9 cellular contexts compared by ENCODE assay signal in the genomic region with DNA sequence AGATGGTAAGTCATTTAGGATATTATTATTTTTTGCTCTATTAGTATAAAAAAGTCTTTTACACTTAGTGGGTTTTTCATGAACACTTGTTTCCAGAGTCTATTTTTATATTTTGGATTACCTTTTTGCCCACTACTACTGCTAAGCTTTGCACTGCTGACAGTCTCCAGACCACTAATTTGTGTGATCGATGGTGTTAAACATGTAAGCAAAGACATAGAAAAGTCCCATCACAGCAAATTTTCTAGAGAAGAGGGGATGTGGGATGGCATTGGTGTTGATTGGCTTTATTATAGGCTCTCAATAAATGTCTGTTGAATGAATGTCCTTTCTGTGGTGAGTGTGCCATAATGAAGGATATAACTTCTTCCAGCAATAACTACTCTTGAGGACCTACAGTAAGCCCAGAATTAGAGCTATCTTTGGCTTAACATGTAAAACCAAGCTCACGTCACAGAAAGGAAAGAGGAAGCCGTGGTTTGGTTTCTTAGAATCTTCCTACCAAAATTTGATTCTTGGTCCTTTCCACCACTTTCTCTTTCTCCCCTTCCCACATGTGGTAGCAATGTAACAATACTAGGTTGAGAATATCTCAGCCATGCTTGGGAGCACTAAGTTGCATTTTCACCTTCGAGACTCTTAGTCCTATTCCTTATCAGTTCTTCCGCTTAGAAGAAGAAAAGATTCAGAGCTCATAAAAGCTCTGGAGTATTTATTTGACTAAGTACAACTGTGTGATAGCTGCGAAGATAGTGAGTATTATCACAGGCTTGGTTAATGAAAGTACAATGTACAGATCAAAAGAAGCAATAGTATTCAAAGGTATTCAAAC.
A peak's percentile ranks its signal among the peaks of the same experiment; 100 is the strongest.
DNase-seq lines count a peak whose midpoint lies in the region; ATAC-seq and TF ChIP-seq lines count a peak whose summit lies in the region.
"Had no signal": no experiment of that assay in that cellular context is flagged by ENCODE, and none has a peak within 500 bp of the region (broad histone marks: within the 10 kb centered on the region; RNA-seq: fewer than 3 reads in every experiment).

No MANE protein-coding gene starts in this region.

- H3K36me3 ChIP-seq in rectal smooth muscle tissue (ENCODE audit: control insufficient read depth, insufficient read depth, low read length) (no peaks in the 10 kb centered on the region), mesendoderm (ENCODE audit: control insufficient read depth, insufficient read depth, low read length) (no peaks in the 10 kb centered on the region)

- no peak overlapping the region for H4K5ac ChIP-seq in mesendoderm (ENCODE audit: low read length)

- no CpG with 5 or more reads among the region's 6 CpGs for WGBS in mesendoderm (ENCODE audit: extremely low coverage, insufficient coverage, low lambda C conversion rate)

- H3K4me2 ChIP-seq in mesendoderm (ENCODE audit: low read length), result no peak overlapping the region

- no peak for DNase-seq in activated CD4-positive, CD25-positive, alpha-beta regulatory T cell (lab: John Stamatoyannopoulos, UW)
- no peak for DNase-seq in T-cell
- DNase-seq in erythroblast (lab: John Stamatoyannopoulos, UW), result no peak
- no peak for DNase-seq in mesendoderm

- no peak overlapping the region for H2BK120ac ChIP-seq in mesendoderm (ENCODE audit: low read depth, low read length)

- no peak overlapping the region for H2BK15ac ChIP-seq in mesendoderm (replicated peaks; ENCODE audit: low read depth)

- H3K4ac ChIP-seq in mesendoderm (ENCODE audit: low read depth, low read length), result no peak overlapping the region

- no peaks in the 10 kb centered on the region for H3K79me2 ChIP-seq in mesendoderm (ENCODE audit: control insufficient read depth, insufficient read depth, low read length)

- peaks cover 10 to 34% (median 14%) of the 10 kb centered on the region in 3 donors for H3K4me1 Mint-ChIP-seq in T-cell

- POLR2A ChIA-PET in T-cell (lab: Charles Lee), result no interaction called here

- H3K4me1 ChIP-seq in rectal smooth muscle tissue (ENCODE audit: control insufficient read depth, insufficient read depth, low read length), result no peaks in the 10 kb centered on the region
- no peaks in the 10 kb centered on the region for H3K4me1 ChIP-seq in mesendoderm (ENCODE audit: control insufficient read depth, low read depth, low read length)
- H3K4me1 ChIP-seq: tibial nerve had no signal

- H3K36me3 Mint-ChIP-seq in T-cell, result no peaks in the 10 kb centered on the region

- CTCF ChIA-PET in T-cell (lab: Charles Lee), result interaction anchor here in 1 of 2 donors (1.1 kb wide), 1 partner anchor 31 kb away, joined by 3 read pairs; no protein-coding TSS in a partner anchor

- H3K27ac ChIP-seq in rectal smooth muscle tissue (ENCODE audit: low read depth, low read length), result no peak overlapping the region
- no peak overlapping the region for H3K27ac ChIP-seq in mesendoderm (ENCODE audit: low read depth, low read length)
- H3K27ac ChIP-seq: tibial nerve had no signal

- H3K79me1 ChIP-seq in mesendoderm (ENCODE audit: low read length), result no peaks in the 10 kb centered on the region

- peak overlapping the region; percentile 33 to 59 (median 58) for H3K4me3 Mint-ChIP-seq in T-cell

- H3K9me3 Mint-ChIP-seq in T-cell, result no peaks in the 10 kb centered on the region

- H3K4me3 ChIP-seq in rectal smooth muscle tissue (ENCODE audit: low read length) (peak overlapping the region; percentile 1), mesendoderm (ENCODE audit: low read length) (no peak overlapping the region)
- H3K4me3 ChIP-seq: tibial nerve had no signal

- no peak overlapping the region for H2AK5ac ChIP-seq in mesendoderm (ENCODE audit: low read length)

- H3K9ac ChIP-seq in rectal smooth muscle tissue (ENCODE audit: low read length), result no peak overlapping the region
- H3K9ac ChIP-seq in mesendoderm (ENCODE audit: low read length), result no peak overlapping the region

- H4K8ac ChIP-seq in mesendoderm (ENCODE audit: low read depth, low read length), result no peak overlapping the region

- TF ChIP-seq POLR2A in erythroblast (IDR thresholded peaks at IDR 0.05; ENCODE audit: low read length), result no peak

- no peak overlapping the region for H3K18ac ChIP-seq in mesendoderm (ENCODE audit: low read length)

- H3K23ac ChIP-seq in mesendoderm (ENCODE audit: low read length), result no peak overlapping the region

- H3K27me3 Mint-ChIP-seq in T-cell, result peaks cover 0 to 5% of the 10 kb centered on the region in 2 donors

- peak overlapping the region; percentile 58 to 71 for H3K27ac Mint-ChIP-seq in T-cell

- no peak overlapping the region for H2BK5ac ChIP-seq in mesendoderm (ENCODE audit: low read length)

- H3K27me3 ChIP-seq in rectal smooth muscle tissue (ENCODE audit: control insufficient read depth, insufficient read depth, low read length) (no peaks in the 10 kb centered on the region), mesendoderm (ENCODE audit: insufficient read depth, low read length, poor library complexity) (no peaks in the 10 kb centered on the region)
- H3K27me3 ChIP-seq: tibial nerve had no signal

- ATAC-seq in activated CD4-positive, CD25-positive, alpha-beta regulatory T cell treated with anti-CD3 and anti-CD28 coated beads, Interleukin-2, amount 50 U/mL, for 24 hours, result peak; percentile 99
- peak; percentile 46 for ATAC-seq in HG02938 (IDR thresholded peaks at IDR 0.05; ENCODE audit: unreplicated experiment)
- peak; percentile 58 to 79 (median 70) for ATAC-seq in T-cell (replicated peaks in 1 of 4)
- ATAC-seq in GM19324 (IDR thresholded peaks at IDR 0.05; ENCODE audit: low FRiP score, unreplicated experiment), result no peak

- no peak overlapping the region for H3K56ac ChIP-seq in mesendoderm (ENCODE audit: low read length)
